Comparison of ENCODE assay signal across 26 cellular contexts in the genomic region with DNA sequence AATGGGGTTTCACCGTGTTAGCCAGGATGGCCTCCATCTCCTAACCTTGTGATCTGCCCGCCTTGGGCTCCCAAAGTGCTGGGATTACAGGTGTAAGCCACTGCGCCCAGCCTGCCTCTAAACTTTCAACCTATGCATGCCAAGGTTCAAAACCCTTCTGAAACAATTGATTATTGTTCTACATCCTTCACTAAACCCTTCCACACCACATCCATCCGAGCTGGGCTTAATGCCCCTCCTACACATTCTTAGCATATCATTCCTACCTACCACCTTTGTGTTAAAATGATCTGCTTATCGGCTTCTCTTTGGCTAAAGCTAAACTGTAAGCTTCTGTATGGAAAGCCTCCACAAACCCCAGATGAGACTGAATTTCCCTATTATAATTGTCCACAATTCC.
"Had no signal": no experiment of that assay in that cellular context is flagged by ENCODE, and none has a peak within 500 bp of the region (broad histone marks: within the 10 kb centered on the region; RNA-seq: fewer than 3 reads in every experiment).

No MANE protein-coding gene starts in this region.

- H3K9me3 Mint-ChIP-seq: activated CD4-positive, alpha-beta memory T cell treated with anti-CD3 and anti-CD28 coated beads, Interleukin-2, amount 10 ng/mL, durations not matched to agents 7 days and 5 days; activated CD4-positive, alpha-beta T cell treated with anti-CD3 and anti-CD28 coated beads, Interleukin-2, amount 10 ng/mL, durations not matched to agents 7 days and 5 days; activated naive CD4-positive, alpha-beta T cell treated with anti-CD3 and anti-CD28 coated beads, Interleukin-2, amount 10 ng/mL, durations not matched to agents 7 days and 5 days; activated naive CD8-positive, alpha-beta T cell treated with anti-CD3 and anti-CD28 coated beads, Interleukin-2, amount 10 ng/mL, durations not matched to agents 7 days and 5 days; activated T-cell treated with anti-CD3 and anti-CD28 coated beads, Interleukin-2, amount 50 U/mL, for 24 hours; effector memory CD8-positive, alpha-beta T cell; nephron; stimulated activated effector memory CD8-positive, alpha-beta T cell treated with anti-CD3 and anti-CD28 coated beads, Interleukin-12 subunit alpha, Interleukin-12 subunit beta, amount 100 ng/mL, for 72 hours; stimulated activated naive CD8-positive, alpha-beta T cell treated with anti-CD3 and anti-CD28 coated beads, Interleukin-15, Interleukin-2, amounts not matched to agents 100 ng/mL and 50 ng/mL, for 24 hours had no signal

- ATAC-seq: effector memory CD8-positive, alpha-beta T cell; left lung; stimulated activated effector memory CD8-positive, alpha-beta T cell treated with anti-CD3 and anti-CD28 coated beads, Interleukin-12 subunit alpha, Interleukin-12 subunit beta, amount 100 ng/mL, for 72 hours; T-helper 17 cell had no signal

- DNase-seq: activated CD4-positive, alpha-beta memory T cell treated with anti-CD3 and anti-CD28 coated beads, Interleukin-2, amount 10 ng/mL, durations not matched to agents 7 days and 5 days; activated CD4-positive, alpha-beta T cell treated with anti-CD3 and anti-CD28 coated beads, Interleukin-2, amount 10 ng/mL, durations not matched to agents 7 days and 5 days; activated CD4-positive, CD25-positive, alpha-beta regulatory T cell treated with anti-CD3 and anti-CD28 coated beads, Interleukin-2, amount 50 U/mL, for 72 hours; activated CD8-positive, alpha-beta memory T cell treated with anti-CD3 and anti-CD28 coated beads, Interleukin-2, amount 50 U/mL, for 48 hours; activated gamma-delta T cell; activated naive CD4-positive, alpha-beta T cell treated with anti-CD3 and anti-CD28 coated beads, Interleukin-2, amount 10 ng/mL, durations not matched to agents 7 days and 5 days; activated naive CD8-positive, alpha-beta T cell treated with anti-CD3 and anti-CD28 coated beads, Interleukin-2, amount 10 ng/mL, durations not matched to agents 7 days and 5 days; activated T-cell treated with anti-CD3 and anti-CD28 coated beads, Interleukin-2, amount 50 U/mL, for 24 hours; cerebellar nuclear complex; effector memory CD8-positive, alpha-beta T cell; foreskin fibroblast; head of caudate nucleus; hypothalamus; left lung; sigmoid colon; small intestine; stimulated activated CD4-positive, alpha-beta T cell treated with anti-CD3 and anti-CD28 coated beads, Interleukin-4, amount 100 ng/mL, for 24 hours; T-helper 17 cell; T1000; trophoblast cell; uterus; WERI-Rb-1 had no signal

- H3K27ac Mint-ChIP-seq: activated CD4-positive, alpha-beta memory T cell treated with anti-CD3 and anti-CD28 coated beads, Interleukin-2, amount 10 ng/mL, durations not matched to agents 7 days and 5 days; activated CD4-positive, alpha-beta T cell treated with anti-CD3 and anti-CD28 coated beads, Interleukin-2, amount 10 ng/mL, durations not matched to agents 7 days and 5 days; activated naive CD4-positive, alpha-beta T cell treated with anti-CD3 and anti-CD28 coated beads, Interleukin-2, amount 10 ng/mL, durations not matched to agents 7 days and 5 days; activated naive CD8-positive, alpha-beta T cell treated with anti-CD3 and anti-CD28 coated beads, Interleukin-2, amount 10 ng/mL, durations not matched to agents 7 days and 5 days; activated T-cell treated with anti-CD3 and anti-CD28 coated beads, Interleukin-2, amount 50 U/mL, for 24 hours; effector memory CD8-positive, alpha-beta T cell; nephron; stimulated activated effector memory CD8-positive, alpha-beta T cell treated with anti-CD3 and anti-CD28 coated beads, Interleukin-12 subunit alpha, Interleukin-12 subunit beta, amount 100 ng/mL, for 72 hours; stimulated activated naive CD8-positive, alpha-beta T cell treated with anti-CD3 and anti-CD28 coated beads, Interleukin-15, Interleukin-2, amounts not matched to agents 100 ng/mL and 50 ng/mL, for 24 hours; T-helper 17 cell had no signal

- H3K4me3 Mint-ChIP-seq: activated CD4-positive, alpha-beta memory T cell treated with anti-CD3 and anti-CD28 coated beads, Interleukin-2, amount 10 ng/mL, durations not matched to agents 7 days and 5 days; activated CD4-positive, alpha-beta T cell treated with anti-CD3 and anti-CD28 coated beads, Interleukin-2, amount 10 ng/mL, durations not matched to agents 7 days and 5 days; activated naive CD4-positive, alpha-beta T cell treated with anti-CD3 and anti-CD28 coated beads, Interleukin-2, amount 10 ng/mL, durations not matched to agents 7 days and 5 days; activated naive CD8-positive, alpha-beta T cell treated with anti-CD3 and anti-CD28 coated beads, Interleukin-2, amount 10 ng/mL, durations not matched to agents 7 days and 5 days; activated T-cell treated with anti-CD3 and anti-CD28 coated beads, Interleukin-2, amount 50 U/mL, for 24 hours; brain; effector memory CD8-positive, alpha-beta T cell; nephron; stimulated activated effector memory CD8-positive, alpha-beta T cell treated with anti-CD3 and anti-CD28 coated beads, Interleukin-12 subunit alpha, Interleukin-12 subunit beta, amount 100 ng/mL, for 72 hours; stimulated activated naive CD8-positive, alpha-beta T cell treated with anti-CD3 and anti-CD28 coated beads, Interleukin-15, Interleukin-2, amounts not matched to agents 100 ng/mL and 50 ng/mL, for 24 hours; T-helper 17 cell had no signal

- H3K36me3 Mint-ChIP-seq: activated naive CD4-positive, alpha-beta T cell treated with anti-CD3 and anti-CD28 coated beads, Interleukin-2, amount 10 ng/mL, durations not matched to agents 7 days and 5 days; activated naive CD8-positive, alpha-beta T cell treated with anti-CD3 and anti-CD28 coated beads, Interleukin-2, amount 10 ng/mL, durations not matched to agents 7 days and 5 days; brain; stimulated activated effector memory CD8-positive, alpha-beta T cell treated with anti-CD3 and anti-CD28 coated beads, Interleukin-12 subunit alpha, Interleukin-12 subunit beta, amount 100 ng/mL, for 72 hours had no signal

- FAIRE-seq: small intestine had no signal
